ENCODE assay signal across 1 cellular context in genomic region chr10:71666607-71667373, GRCh38.
TF ChIP-seq lines count a peak whose summit lies in the region.

No MANE protein-coding gene starts in this region.

TF ChIP-seq in GM23338, 12 proteins besides CTCF, POLR2A, EP300 and RAD21 (continued from another document):
- TF ChIP-seq ZNF462 (CRISPR knock-in tag; IDR thresholded peaks at IDR 0.05) (no peak), POLR2AphosphoS5 (IDR thresholded peaks at IDR 0.05; ENCODE audit: low read depth) (no peak), REST (IDR thresholded peaks at IDR 0.05; ENCODE audit: unreplicated experiment) (no peak), ZNF331 (CRISPR knock-in tag; IDR thresholded peaks at IDR 0.05; ENCODE audit: low read depth) (no peak), JUNB (IDR thresholded peaks at IDR 0.05; ENCODE audit: unreplicated experiment) (no peak), ZNF114 (CRISPR knock-in tag; IDR thresholded peaks at IDR 0.05) (no peak), STAT1 (IDR thresholded peaks at IDR 0.05; ENCODE audit: unreplicated experiment) (no peak), EZH2phosphoT487 (IDR thresholded peaks at IDR 0.05; ENCODE audit: unreplicated experiment) (no peak)
